In the genomic region with DNA sequence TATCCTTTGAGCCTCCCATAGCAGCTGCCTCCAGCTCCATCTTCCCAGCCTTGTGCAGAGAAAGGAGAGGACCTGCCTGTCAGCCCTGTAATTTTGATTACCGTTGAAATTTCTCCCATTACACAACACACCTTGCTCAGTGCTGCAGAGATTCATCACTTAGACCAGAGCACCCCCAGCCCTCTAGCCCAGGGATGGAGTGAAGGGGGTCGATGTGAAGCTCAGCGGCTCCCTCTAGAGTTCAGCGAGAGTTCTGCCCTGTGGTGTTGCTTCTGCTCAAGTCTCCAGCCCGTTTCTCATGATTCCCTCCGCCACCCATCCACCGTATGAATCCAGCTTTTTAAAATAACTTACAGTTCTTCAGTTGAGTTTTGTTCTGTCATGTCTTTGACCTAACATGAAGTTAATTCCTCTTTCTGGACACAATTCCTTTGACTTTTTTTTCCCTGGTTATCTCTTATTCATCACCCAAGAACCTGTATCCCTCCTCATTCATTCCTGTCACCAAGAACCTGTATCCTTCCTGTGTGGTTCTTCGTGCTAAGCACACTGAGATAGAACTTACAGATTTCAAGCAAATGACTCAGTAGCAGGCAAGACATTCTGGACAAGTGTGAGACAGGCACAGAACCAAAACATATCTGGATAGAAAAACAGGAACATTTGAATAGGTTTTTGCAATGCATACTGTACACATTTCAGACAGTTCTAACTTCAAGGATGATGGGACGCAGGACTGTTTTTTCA, we compare ENCODE assay signal across 8 cellular contexts. TPM values are rescaled to one million over a fixed set of nuclear protein-coding genes. Genes with fewer than 3 reads are reported as not detected.
DNase-seq lines count a peak whose midpoint lies in the region; ATAC-seq and TF ChIP-seq lines count a peak whose summit lies in the region.

No MANE protein-coding gene starts in this region.

- 35 to 58% methylated on average over 8 to 9 of the region's 9 CpGs for WGBS in gastroesophageal sphincter (ENCODE audit: low coverage in 1 of 2), 2 donors
- WGBS in lower leg skin, 2 donors, result 35 to 37% methylated on average over 9 of the region's 9 CpGs

- H3K27ac ChIP-seq in gastroesophageal sphincter, result no peak overlapping the region

- TF ChIP-seq POLR2A in gastroesophageal sphincter (IDR thresholded peaks at IDR 0.05) (no peak), lower leg skin (IDR thresholded peaks at IDR 0.05) (no peak)

- H3K4me3 ChIP-seq in GM12875 (ENCODE audit: low read depth, low read length) (no peak overlapping the region), gastroesophageal sphincter (no peak overlapping the region), lower leg skin (ENCODE audit: low read depth, poor library complexity, severe bottlenecking) (no peak overlapping the region)

- DNase-seq in ACHN (peak; percentile 10), SK-MEL-5 (ENCODE audit: low read depth, low spot score) (peak; percentile 54), DMS79 (lab: John Stamatoyannopoulos, UW) (no peak), kidney tubule cell (ENCODE audit: low spot score) (no peak), NCI-H2081 treated with DMSO at 0.1 percent for 48 hours (lab: John Stamatoyannopoulos, UW) (no peak), lower leg skin (ENCODE audit: low spot score in 2 of 2) (no peak)

- H3K9me3 ChIP-seq in gastroesophageal sphincter, result no peaks in the 10 kb centered on the region

- in situ Hi-C loops in ACHN (cut with HindIII; ENCODE audit: low pct_ligation_motif_present, low pct_unique_long_range_greater_than_20kb, low sequenced_read_pairs) (no loop called here), SK-MEL-5 (cut with HindIII; ENCODE audit: low pct_unique_long_range_greater_than_20kb, low sequenced_read_pairs) (no loop called here)

- no peaks in the 10 kb centered on the region for H3K36me3 ChIP-seq in gastroesophageal sphincter

- ATAC-seq in gastroesophageal sphincter, result peak; percentile 26

- intact Hi-C loops in lower leg skin (cut with DNase I; ENCODE audit: low total_unique reads), result loop anchor here (10.0 kb wide), 1 partner anchor 631 kb away; no protein-coding TSS in a partner anchor

- no peaks in the 10 kb centered on the region for H3K27me3 ChIP-seq in gastroesophageal sphincter

- H3K4me1 ChIP-seq in gastroesophageal sphincter, result peaks cover 0 to 36% (median 0%) of the 10 kb centered on the region in 3 donors

- TF ChIP-seq CTCF in GM12875 (IDR thresholded peaks at IDR 0.05; ENCODE audit: borderline replicate concordance, insufficient read depth, low read depth, low read length), result peak; percentile 69
- TF ChIP-seq CTCF in gastroesophageal sphincter (IDR thresholded peaks at IDR 0.05), result peak in 3 of 4 experiments; percentile 10 to 46 (median 12)
- no peak for TF ChIP-seq CTCF in lower leg skin (IDR thresholded peaks at IDR 0.05)

- no peak for TF ChIP-seq EP300 in gastroesophageal sphincter (IDR thresholded peaks at IDR 0.05)

RNA-seq across cellular contexts. Expression of gene ZNF32, which starts 34.9 kb away (rescaled TPM):
- total RNA-seq in SK-MEL-5 (2014; rRNA removed; shearing (Covaris generic)), result 25.4 and 32.9 TPM in 2 replicates
- 11.0 and 20.2 TPM in 2 replicates for polyA plus RNA-seq in SK-MEL-5 (2015; cell fraction: cytosol; rRNA removed)
- 16.4 and 16.7 TPM in 2 replicates for polyA plus RNA-seq in SK-MEL-5 (2015; cell fraction: nucleus; rRNA removed)
- total RNA-seq in gastroesophageal sphincter (10 to 100 TPM; 45.8 to 59.8 (median 53.8) TPM), lower leg skin (10 to 100 TPM; 27.3 to 36.8 (median 33.4) TPM)

Comparison
In these comparisons a context has a peak if more than half of its experiments do, and no peak if none do; other contexts are left out.
1. DNase-seq: peak in ACHN (single experiment) and SK-MEL-5 (single experiment); none in DMS79 (single experiment), kidney tubule cell (single experiment), NCI-H2081 treated with DMSO at 0.1 percent for 48 hours (single experiment) and lower leg skin (0 of 2).
2. CTCF ChIP-seq: peak in GM12875 (single experiment) and gastroesophageal sphincter (3 of 4); none in lower leg skin (0 of 3).